ENCODE assay signal across 7 cellular contexts in genomic region chr12:6567112-6567680, GRCh38.
DNase-seq lines count a peak whose midpoint lies in the region; ATAC-seq and TF ChIP-seq lines count a peak whose summit lies in the region.

No MANE protein-coding gene starts in this region.

- ATAC-seq in stimulated activated naive B cell treated with anti-CD40 and anti-IgM and Interleukin-4, amounts not matched to agents 10 μg/mL and 1 μg/mL and 100 μg/mL, for 72 hours (replicated peaks), result peak; percentile 0 to 6

- H3K27ac Mint-ChIP-seq in stimulated activated naive B cell treated with anti-CD40 and anti-IgM and Interleukin-4, amounts not matched to agents 10 μg/mL and 1 μg/mL and 100 μg/mL, for 72 hours, result peak overlapping the region; percentile 98

- peaks cover 36 to 59% of the 10 kb centered on the region in 2 donors for H3K4me1 Mint-ChIP-seq in stimulated activated naive B cell treated with anti-CD40 and anti-IgM and Interleukin-4, amounts not matched to agents 10 μg/mL and 1 μg/mL and 100 μg/mL, for 72 hours

- H3K4me3 ChIP-seq in HFF-Myc (replicated peaks; ENCODE audit: low read depth, low read length) (peak overlapping the region; percentile 91), SU-DHL-6 (ENCODE audit: insufficient read depth, low read length, poor library complexity, severe bottlenecking) (peak overlapping the region; percentile 85)

- peak overlapping the region; percentile 97 for H3K4me3 Mint-ChIP-seq in stimulated activated naive B cell treated with anti-CD40 and anti-IgM and Interleukin-4, amounts not matched to agents 10 μg/mL and 1 μg/mL and 100 μg/mL, for 72 hours

- H3K9me3 Mint-ChIP-seq in stimulated activated naive B cell treated with anti-CD40 and anti-IgM and Interleukin-4, amounts not matched to agents 10 μg/mL and 1 μg/mL and 100 μg/mL, for 72 hours, result no peaks in the 10 kb centered on the region

- peak overlapping the region; percentile 84 for H3K9ac ChIP-seq in SU-DHL-6 (ENCODE audit: low read length)

- H3K36me3 Mint-ChIP-seq in stimulated activated naive B cell treated with anti-CD40 and anti-IgM and Interleukin-4, amounts not matched to agents 10 μg/mL and 1 μg/mL and 100 μg/mL, for 72 hours, result peaks cover 48 to 65% of the 10 kb centered on the region in 2 donors

- H3K27me3 ChIP-seq in SU-DHL-6 (ENCODE audit: low read length), result no peaks in the 10 kb centered on the region

- H4K20me1 ChIP-seq in SU-DHL-6 (ENCODE audit: low read depth, low read length), result no peaks in the 10 kb centered on the region

- H3K9me3 ChIP-seq in SU-DHL-6 (ENCODE audit: insufficient read depth, low read length), result no peaks in the 10 kb centered on the region

- H3K27me3 Mint-ChIP-seq in stimulated activated naive B cell treated with anti-CD40 and anti-IgM and Interleukin-4, amounts not matched to agents 10 μg/mL and 1 μg/mL and 100 μg/mL, for 72 hours, result no peaks in the 10 kb centered on the region

- H3K4me2 ChIP-seq in SU-DHL-6 (ENCODE audit: low read depth, low read length, poor library complexity, severe bottlenecking), result peak overlapping the region; percentile 82

- TF ChIP-seq CTCF in HFF-Myc (IDR thresholded peaks at IDR 0.05; ENCODE audit: low read depth, low read length, missing control alignments) (no peak), SU-DHL-6 (IDR thresholded peaks at IDR 0.05; ENCODE audit: insufficient read depth, low read length, poor library complexity, severe bottlenecking) (no peak)

- H3K79me2 ChIP-seq in SU-DHL-6 (ENCODE audit: insufficient read depth, low read length), result peaks cover 39% of the 10 kb centered on the region

- H3K36me3 ChIP-seq in SU-DHL-6 (ENCODE audit: low read length), result peaks cover 31% of the 10 kb centered on the region

- H3K27ac ChIP-seq in SU-DHL-6 (ENCODE audit: low read depth, low read length), result peak overlapping the region; percentile 57

- H3F3A ChIP-seq in SU-DHL-6 (ENCODE audit: insufficient read depth), result peaks cover 16% of the 10 kb centered on the region

- H2AFZ ChIP-seq in SU-DHL-6 (ENCODE audit: low read depth, low read length, severe bottlenecking), result peak overlapping the region; percentile 45

- no peaks in the 10 kb centered on the region for H3K9me2 ChIP-seq in SU-DHL-6 (replicated peaks; ENCODE audit: insufficient read depth, low read length)

- DNase-seq in HFF-Myc (ENCODE audit: extremely low read depth, low read depth) (no peak), germinal center (ENCODE audit: low spot score) (peak; percentile 37), COLO829 (ENCODE audit: low spot score) (no peak), NCI-H524 (lab: John Stamatoyannopoulos, UW) (no peak), anterior cingulate cortex (lab: John Stamatoyannopoulos, UW) (no peak)
- DNase-seq in stimulated activated naive B cell treated with anti-CD40 and anti-IgM and Interleukin-4, amounts not matched to agents 10 μg/mL and 1 μg/mL and 100 μg/mL, for 72 hours, result no peak
